ENCODE assay signal across 1 cellular context in genomic region chr12:72610854-72611358, GRCh38.
A peak's percentile ranks its signal among the peaks of the same experiment; 100 is the strongest.
TF ChIP-seq lines count a peak whose summit lies in the region.

No MANE protein-coding gene starts in this region.

TF ChIP-seq in H1, 55 proteins besides CTCF, POLR2A, EP300 and RAD21 (continued from another document):
- TF ChIP-seq TCF12 (IDR thresholded peaks at IDR 0.05; ENCODE audit: low read depth, low read length) (peak; percentile 97), HDAC2 (IDR thresholded peaks at IDR 0.05; ENCODE audit: borderline replicate concordance in 1 of 2, low read depth in 2 of 2, low read length in 2 of 2) (no peak)
